ENCODE assay signal across 15 cellular contexts in the genomic region with DNA sequence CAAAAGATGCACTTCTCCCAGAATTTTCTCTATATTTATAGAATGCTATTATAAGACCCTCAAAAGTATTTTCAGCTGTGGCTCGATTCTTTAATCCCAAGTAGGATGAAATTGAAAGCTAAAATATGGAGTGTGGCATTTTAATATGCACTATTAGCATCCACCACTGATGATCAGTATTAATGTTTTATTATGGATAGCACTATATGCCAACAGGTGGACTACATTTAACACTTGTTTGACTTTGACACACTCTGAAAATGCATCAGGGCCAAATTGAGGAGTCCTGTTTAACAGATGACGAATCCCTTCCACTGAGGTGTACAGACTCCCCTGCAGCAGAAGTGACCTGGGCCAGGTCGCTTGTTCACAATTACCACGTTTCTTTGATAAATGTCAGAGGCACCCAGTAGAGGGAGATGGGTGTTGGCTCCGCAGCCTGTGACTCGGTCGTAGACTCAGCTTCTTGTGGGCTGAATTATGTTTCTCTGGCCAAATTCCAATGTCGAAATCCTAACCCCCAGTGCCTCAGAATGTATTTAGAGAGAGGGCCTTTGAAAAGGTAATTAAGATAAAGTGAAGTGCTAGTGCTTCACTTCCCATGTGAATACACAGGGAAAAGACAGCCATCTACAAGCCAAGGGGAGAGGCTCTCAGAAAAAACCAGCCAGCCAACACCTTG. TPM values are rescaled to one million over a fixed set of nuclear protein-coding genes. Genes with fewer than 3 reads are reported as not detected.
DNase-seq lines count a peak whose midpoint lies in the region; TF ChIP-seq lines count a peak whose summit lies in the region.
"Had no signal": no experiment of that assay in that cellular context is flagged by ENCODE, and none has a peak within 500 bp of the region (broad histone marks: within the 10 kb centered on the region; RNA-seq: fewer than 3 reads in every experiment).

No MANE protein-coding gene starts in this region.

- no peak overlapping the region for H3K4me3 ChIP-seq in left ventricle myocardium inferior
- no peak overlapping the region for H3K4me3 ChIP-seq in right atrium auricular region
- H3K4me3 ChIP-seq in iPS DF 6.9 (ENCODE audit: low read length), result no peak overlapping the region

- no peak overlapping the region for H3K4me3 Mint-ChIP-seq in activated naive CD8-positive, alpha-beta T cell treated with anti-CD3 and anti-CD28 coated beads for 36 hours
- H3K4me3 Mint-ChIP-seq: IgD-negative memory B cell; naive thymus-derived CD8-positive, alpha-beta T cell; T-helper 1 cell treated with Interleukin-12 subunit alpha and Interleukin-12 subunit beta and Interleukin-4 antibody, amounts not matched to agents 30 μg/mL and 1 μg/mL, for 36 hours had no signal

- H3K36me3 Mint-ChIP-seq in activated naive CD8-positive, alpha-beta T cell treated with anti-CD3 and anti-CD28 coated beads for 36 hours, result no peaks in the 10 kb centered on the region
- H3K36me3 Mint-ChIP-seq: naive thymus-derived CD8-positive, alpha-beta T cell had no signal

- TF ChIP-seq CTCF in left ventricle myocardium inferior (IDR thresholded peaks at IDR 0.05; ENCODE audit: borderline replicate concordance), result peak; percentile 10
- no peak for TF ChIP-seq CTCF in right atrium auricular region (IDR thresholded peaks at IDR 0.05)

- no peak overlapping the region for H3K27ac ChIP-seq in left ventricle myocardium inferior (replicated peaks)
- H3K27ac ChIP-seq in right atrium auricular region, result no peak overlapping the region
- no peak overlapping the region for H3K27ac ChIP-seq in iPS DF 6.9 (ENCODE audit: low read length)

- H3K4me1 Mint-ChIP-seq in activated naive CD8-positive, alpha-beta T cell treated with anti-CD3 and anti-CD28 coated beads for 36 hours, result no peaks in the 10 kb centered on the region
- H3K4me1 Mint-ChIP-seq: IgD-negative memory B cell; naive thymus-derived CD8-positive, alpha-beta T cell had no signal

- H3K9me3 Mint-ChIP-seq in activated naive CD8-positive, alpha-beta T cell treated with anti-CD3 and anti-CD28 coated beads for 36 hours, result no peaks in the 10 kb centered on the region
- H3K9me3 Mint-ChIP-seq: IgD-negative memory B cell; naive thymus-derived CD8-positive, alpha-beta T cell; T-helper 1 cell treated with Interleukin-12 subunit alpha and Interleukin-12 subunit beta and Interleukin-4 antibody, amounts not matched to agents 30 μg/mL and 1 μg/mL, for 36 hours had no signal

- H3K36me3 ChIP-seq in left ventricle myocardium inferior (no peaks in the 10 kb centered on the region), right atrium auricular region (no peaks in the 10 kb centered on the region), iPS DF 6.9 (ENCODE audit: control insufficient read depth, insufficient read depth, low read length) (no peaks in the 10 kb centered on the region)

- H3K4me1 ChIP-seq in left ventricle myocardium inferior (peaks cover 28% of the 10 kb centered on the region), right atrium auricular region (peaks cover 0 to 9% of the 10 kb centered on the region in 2 donors), iPS DF 6.9 (ENCODE audit: control insufficient read depth, insufficient read depth, low read length) (no peaks in the 10 kb centered on the region)

- no peak overlapping the region for H3K27ac Mint-ChIP-seq in activated naive CD8-positive, alpha-beta T cell treated with anti-CD3 and anti-CD28 coated beads for 36 hours
- H3K27ac Mint-ChIP-seq: IgD-negative memory B cell; naive thymus-derived CD8-positive, alpha-beta T cell; T-helper 1 cell treated with Interleukin-12 subunit alpha and Interleukin-12 subunit beta and Interleukin-4 antibody, amounts not matched to agents 30 μg/mL and 1 μg/mL, for 36 hours had no signal

- DNase-seq in left ventricle myocardium inferior (no peak), right atrium auricular region (ENCODE audit: low spot score) (no peak), RKO (ENCODE audit: low spot score) (peak; percentile 28), iPS DF 6.9 (ENCODE audit: low read depth, low spot score) (peak; percentile 18), activated T-cell treated with anti-CD3 and anti-CD28 coated beads for 4 hours (no peak), HuH-7.5 (ENCODE audit: low spot score) (no peak)
- DNase-seq in activated naive CD8-positive, alpha-beta T cell treated with anti-CD3 and anti-CD28 coated beads for 36 hours, result no peak
- DNase-seq in stimulated activated CD4-positive, alpha-beta T cell treated with anti-CD3 and anti-CD28 coated beads, Interleukin-12 subunit alpha, Interleukin-12 subunit beta, amount 100 ng/mL, for 4 hours, result no peak
- DNase-seq: GF-D8; naive thymus-derived CD8-positive, alpha-beta T cell; NK-92 treated with Interleukin-12 subunit alpha and Interleukin-12 subunit beta, amount 100 ng/mL, for 24 hours; stimulated activated naive CD8-positive, alpha-beta T cell treated with anti-CD3 and anti-CD28 coated beads, Interleukin-15, Interleukin-2, amounts not matched to agents 100 U/mL and 50 U/mL, for 24 hours had no signal

- intact Hi-C loops in left ventricle myocardium inferior (cut with micrococcal nuclease), result no loop called here

- H3K27me3 ChIP-seq in left ventricle myocardium inferior (ENCODE audit: low read depth) (no peaks in the 10 kb centered on the region), right atrium auricular region (no peaks in the 10 kb centered on the region), iPS DF 6.9 (ENCODE audit: control insufficient read depth, insufficient read depth, low read length) (no peaks in the 10 kb centered on the region)

- peaks cover 8% of the 10 kb centered on the region for H3K27me3 Mint-ChIP-seq in activated naive CD8-positive, alpha-beta T cell treated with anti-CD3 and anti-CD28 coated beads for 36 hours

- H3K9me3 ChIP-seq in left ventricle myocardium inferior (replicated peaks) (no peaks in the 10 kb centered on the region), right atrium auricular region (no peaks in the 10 kb centered on the region), iPS DF 6.9 (ENCODE audit: control insufficient read depth, insufficient read depth, low read length) (no peaks in the 10 kb centered on the region)

- WGBS in iPS DF 6.9 (ENCODE audit: insufficient coverage, insufficient read length), result no CpG with 5 or more reads among the region's 8 CpGs

RNA-seq across cellular contexts. Expression of a gene that starts 48.1 kb away (rescaled TPM):
- total RNA-seq in left ventricle myocardium inferior (8.0 TPM), right atrium auricular region (1 to 10 TPM; 1.3 to 2.9 TPM)
- not detected for total RNA-seq in activated naive CD8-positive, alpha-beta T cell treated with anti-CD3 and anti-CD28 coated beads for 36 hours
- total RNA-seq: activated CD8-positive, alpha-beta memory T cell treated with anti-CD3 and anti-CD28 coated beads for 36 hours had no signal

Comparison
In these comparisons a context has a peak if more than half of its experiments do, and no peak if none do; other contexts are left out.
1. DNase-seq: peak in RKO (single experiment) and iPS DF 6.9 (single experiment); none in left ventricle myocardium inferior (single experiment), right atrium auricular region (single experiment), activated naive CD8-positive, alpha-beta T cell treated with anti-CD3 and anti-CD28 coated beads for 36 hours (single experiment), activated T-cell treated with anti-CD3 and anti-CD28 coated beads for 4 hours (single experiment), stimulated activated CD4-positive, alpha-beta T cell treated with anti-CD3 and anti-CD28 coated beads, Interleukin-12 subunit alpha, Interleukin-12 subunit beta, amount 100 ng/mL, for 4 hours (single experiment) and HuH-7.5 (single experiment).